ENCODE assay signal across 8 cellular contexts in the genomic region with DNA sequence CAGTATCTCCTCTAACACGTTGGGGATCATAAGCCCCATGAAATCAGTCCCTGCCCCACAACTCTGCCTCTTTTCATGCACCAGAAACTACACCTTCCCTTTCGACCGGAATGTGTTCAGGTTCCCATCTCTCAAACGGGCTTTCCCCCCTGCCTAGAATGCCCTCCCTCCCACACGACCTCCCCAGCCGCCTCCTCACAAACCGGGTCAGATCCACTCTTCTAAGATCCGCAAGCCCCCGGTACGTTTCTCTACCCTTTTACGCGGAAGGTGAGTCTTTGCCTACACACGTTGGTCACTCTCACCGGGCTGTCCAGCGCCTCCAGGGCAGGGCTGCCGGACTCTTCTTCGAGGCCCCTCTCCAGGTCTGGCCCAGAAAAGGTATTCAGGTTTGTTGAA. TPM values are rescaled to one million over a fixed set of nuclear protein-coding genes. Genes with fewer than 3 reads are reported as not detected.
DNase-seq lines count a peak whose midpoint lies in the region; ATAC-seq and TF ChIP-seq lines count a peak whose summit lies in the region.

No MANE protein-coding gene starts in this region.

- no TSS peak for BruUV-seq in Panc1 (replicated peaks; lab: Mats Ljungman, UMichigan)

- TF ChIP-seq EP300 in upper lobe of left lung (IDR thresholded peaks at IDR 0.05), result no peak

- H3K4me3 ChIP-seq in cardiac muscle cell, result peak overlapping the region; percentile 50
- H3K4me3 ChIP-seq in Panc1 (ENCODE audit: low read depth in 2 of 2, low read length in 2 of 2), result peak overlapping the region; percentile 84 to 93
- H3K4me3 ChIP-seq in coronary artery, result peak overlapping the region; percentile 96
- peak overlapping the region; percentile 82 to 92 for H3K4me3 ChIP-seq in muscle layer of colon (ENCODE audit: low read depth in 1 of 2, low read length in 2 of 2)
- H3K4me3 ChIP-seq in upper lobe of left lung, result peak overlapping the region; percentile 62 to 98 (median 94)

- peak overlapping the region; percentile 52 for H3K9ac ChIP-seq in muscle layer of colon (ENCODE audit: low read length)

- peak; percentile 18; the same call in 1 of the 2 replicates for ATAC-seq in Panc1
- ATAC-seq in upper lobe of left lung (ENCODE audit: low FRiP score in 2 of 2), result peak; percentile 15 to 16

- CTCF ChIA-PET in Panc1 (lab: Charles Lee), result no interaction called here

- TF ChIP-seq CTCF in cardiac muscle cell (IDR thresholded peaks at IDR 0.05; ENCODE audit: low read depth, low read length) (no peak), Panc1 (IDR thresholded peaks at IDR 0.05) (no peak), coronary artery (IDR thresholded peaks at IDR 0.05) (no peak), upper lobe of left lung (IDR thresholded peaks at IDR 0.05) (no peak)

- H3K27ac ChIP-seq in cardiac muscle cell, result peak overlapping the region; percentile 49
- H3K27ac ChIP-seq in Panc1 (ENCODE audit: low read length), result peak overlapping the region; percentile 88
- peak overlapping the region in 1 of 2 donors; percentile 77 for H3K27ac ChIP-seq in coronary artery
- H3K27ac ChIP-seq in muscle layer of colon (ENCODE audit: low read depth, low read length), result peak overlapping the region; percentile 80
- peak overlapping the region in 3 of 4 donors; percentile 74 to 79 (median 78) for H3K27ac ChIP-seq in upper lobe of left lung

- WGBS in upper lobe of left lung, 2 donors, result 0 to 1% methylated on average over 16 to 17 of the region's 17 CpGs

- POLR2A ChIA-PET in Panc1 (lab: Charles Lee), result no interaction called here

- H3K4me1 ChIP-seq in cardiac muscle cell (ENCODE audit: low read depth) (peaks cover 5% of the 10 kb centered on the region), Panc1 (ENCODE audit: control insufficient read depth, insufficient read depth, low read length) (peaks cover 11% of the 10 kb centered on the region), muscle layer of colon (ENCODE audit: insufficient read depth, low read length) (peaks cover 11% of the 10 kb centered on the region), upper lobe of left lung (peaks cover 17 to 31% (median 21%) of the 10 kb centered on the region in 4 donors)

- intact Hi-C loops in cardiac septum (cut with DNase I), result loop anchor here (1.0 to 2.0 kb wide), 2 partner anchors 19 to 29 kb away; partner anchors contain the start of genes C1QBP, DERL2 and MIS12
- intact Hi-C loops in Panc1 (cut with micrococcal nuclease; ENCODE audit: unreplicated experiment), result no loop called here

- TF ChIP-seq POLR2A in upper lobe of left lung (IDR thresholded peaks at IDR 0.05), result no peak

- H3K9me3 ChIP-seq in cardiac muscle cell (ENCODE audit: low read depth), result no peaks in the 10 kb centered on the region
- H3K9me3 ChIP-seq in Panc1 (ENCODE audit: control insufficient read depth, insufficient read depth, low read depth, low read length), result no peaks in the 10 kb centered on the region
- H3K9me3 ChIP-seq in muscle layer of colon (ENCODE audit: low read length), result no peaks in the 10 kb centered on the region
- no peaks in the 10 kb centered on the region for H3K9me3 ChIP-seq in upper lobe of left lung

- in situ Hi-C loops in Panc1 (cut with HindIII; ENCODE audit: low pct_unique_long_range_greater_than_20kb, low sequenced_read_pairs), result no loop called here

- H3K36me3 ChIP-seq in cardiac muscle cell (peaks cover 4% of the 10 kb centered on the region), Panc1 (ENCODE audit: control insufficient read depth, insufficient read depth, low read length) (peaks cover 5% of the 10 kb centered on the region), muscle layer of colon (ENCODE audit: insufficient read depth, low read length) (peaks cover 8% of the 10 kb centered on the region), upper lobe of left lung (peaks cover 0 to 11% (median 2%) of the 10 kb centered on the region in 4 donors)

- H3K27me3 ChIP-seq in cardiac muscle cell, result no peaks in the 10 kb centered on the region
- no peaks in the 10 kb centered on the region for H3K27me3 ChIP-seq in Panc1 (ENCODE audit: control insufficient read depth, insufficient read depth, low read length)
- no peaks in the 10 kb centered on the region for H3K27me3 ChIP-seq in muscle layer of colon (ENCODE audit: control insufficient read depth in 1 of 2, insufficient read depth in 2 of 2, low read length in 2 of 2)
- no peaks in the 10 kb centered on the region for H3K27me3 ChIP-seq in upper lobe of left lung

- DNase-seq in cardiac muscle cell (ENCODE audit: low read depth in 1 of 2, low spot score in 1 of 2) (no peak), cardiac septum (ENCODE audit: low spot score) (no peak), Panc1 (ENCODE audit: low read depth, low spot score) (no peak), coronary artery (ENCODE audit: low spot score) (no peak), upper lobe of left lung (no peak), D341Med (ENCODE audit: low spot score) (no peak), HK-2 (ENCODE audit: unreplicated experiment) (no peak)

RNA-seq across cellular contexts. Expression of gene DHX33, which starts 0.7 kb away (rescaled TPM):
- total RNA-seq in cardiac muscle cell (7.8 and 12.2 TPM in 2 replicates), cardiac septum (6.3 TPM), Panc1 (2021; ENCODE audit: unreplicated experiment) (31.0 TPM), upper lobe of left lung (10 to 100 TPM in 4 of 6 donors, 1 to 10 TPM in 2; 5.1 to 11.5 (median 10.4) TPM)
- 1.6 and 3.2 TPM in 2 replicates for polyA plus RNA-seq in cardiac muscle cell
- 26.8 TPM for polyA plus RNA-seq in Panc1 (2012; ENCODE audit: insufficient read length)

RNA-seq across cellular contexts. Expression of gene DERL2, which starts 17.9 kb away (rescaled TPM):
- total RNA-seq in cardiac muscle cell, result 17.9 and 30.4 TPM in 2 replicates
- 46.7 and 73.5 TPM in 2 replicates for polyA plus RNA-seq in cardiac muscle cell
- total RNA-seq in cardiac septum, result 32.8 TPM
- 59.7 TPM for total RNA-seq in Panc1 (2021; ENCODE audit: unreplicated experiment)
- polyA plus RNA-seq in Panc1 (2012; ENCODE audit: insufficient read length), result 48.8 TPM
- 10 to 100 TPM in 5 of 6 donors, 1 to 10 TPM in 1; 6.3 to 60.5 (median 30.8) TPM for total RNA-seq in upper lobe of left lung

RNA-seq across cellular contexts. Expression of gene MIS12, which starts 18.3 kb away (rescaled TPM):
- total RNA-seq in cardiac muscle cell, result 11.2 and 21.3 TPM in 2 replicates
- 26.9 and 31.1 TPM in 2 replicates for polyA plus RNA-seq in cardiac muscle cell
- 12.5 TPM for total RNA-seq in cardiac septum
- 11.5 TPM for total RNA-seq in Panc1 (2021; ENCODE audit: unreplicated experiment)
- polyA plus RNA-seq in Panc1 (2012; ENCODE audit: insufficient read length), result 6.0 TPM
- total RNA-seq in upper lobe of left lung, result 10 to 100 TPM in 5 of 6 donors, 1 to 10 TPM in 1; 3.2 to 79.6 (median 15.2) TPM

RNA-seq across cellular contexts. Expression of gene C1QBP, which starts 29.1 kb away (rescaled TPM):
- 156 and 211 TPM in 2 replicates for total RNA-seq in cardiac muscle cell
- polyA plus RNA-seq in cardiac muscle cell, result 241 and 299 TPM in 2 replicates
- 101 TPM for total RNA-seq in cardiac septum
- total RNA-seq in Panc1 (2021; ENCODE audit: unreplicated experiment), result 225 TPM
- polyA plus RNA-seq in Panc1 (2012; ENCODE audit: insufficient read length), result 249 TPM
- 100 to 1,000 TPM in 1 of 6 donors, 10 to 100 TPM in 5; 22.0 to 115 (median 73.5) TPM for total RNA-seq in upper lobe of left lung

RNA-seq across cellular contexts. Expression of gene RPAIN, which starts 48.1 kb away (rescaled TPM):
- total RNA-seq in cardiac muscle cell (117 and 185 TPM in 2 replicates), cardiac septum (30.0 TPM), Panc1 (2021; ENCODE audit: unreplicated experiment) (36.7 TPM), upper lobe of left lung (10 to 100 TPM; 32.2 to 78.6 (median 47.1) TPM)
- 117 and 119 TPM in 2 replicates for polyA plus RNA-seq in cardiac muscle cell
- 34.5 TPM for polyA plus RNA-seq in Panc1 (2012; ENCODE audit: insufficient read length)
